23 cellular contexts compared by ENCODE assay signal in the genomic region with DNA sequence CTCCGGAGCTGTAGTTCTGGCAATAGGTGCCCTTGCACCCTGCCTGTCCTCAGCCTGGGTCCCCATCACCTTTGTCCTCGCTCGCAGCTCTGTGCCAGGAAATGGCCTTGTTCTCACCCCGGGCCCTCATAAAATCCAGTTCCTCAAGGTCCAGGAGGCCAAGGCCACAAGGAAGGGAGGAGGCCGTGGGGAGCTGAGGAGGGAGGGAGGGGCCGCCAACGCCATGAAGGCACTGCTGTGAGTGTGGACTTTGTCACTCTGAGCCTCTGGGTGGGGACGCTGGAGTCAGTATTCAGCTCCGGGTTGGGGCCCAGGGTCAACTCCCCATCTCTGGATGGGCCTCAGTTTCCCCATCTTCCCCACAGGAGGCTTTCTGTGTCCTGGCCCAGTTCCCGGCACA. TPM values are rescaled to one million over a fixed set of nuclear protein-coding genes. Genes with fewer than 3 reads are reported as not detected.
DNase-seq lines count a peak whose midpoint lies in the region; TF ChIP-seq lines count a peak whose summit lies in the region.
"Had no signal": no experiment of that assay in that cellular context is flagged by ENCODE, and none has a peak within 500 bp of the region (broad histone marks: within the 10 kb centered on the region; RNA-seq: fewer than 3 reads in every experiment).

No MANE protein-coding gene starts in this region.

- no peaks in the 10 kb centered on the region for H3K4me1 ChIP-seq in colonic mucosa
- no peaks in the 10 kb centered on the region for H3K4me1 ChIP-seq in liver (ENCODE audit: control insufficient read depth in 4 of 4, insufficient read depth in 4 of 4, low read length in 3 of 4)
- H3K4me1 ChIP-seq in osteoblast (ENCODE audit: insufficient read depth, low read length): peaks cover 5% of the 10 kb centered on the region
- H3K4me1 ChIP-seq: A549, BE2C had no signal

- TF ChIP-seq CTCF in colonic mucosa (IDR thresholded peaks at IDR 0.05) (no peak), liver (IDR thresholded peaks at IDR 0.05; ENCODE audit: low read depth, low read length, missing input control) (no peak), osteoblast (IDR thresholded peaks at IDR 0.05; ENCODE audit: extremely low read depth, low read depth, low read length) (no peak), chondrocyte (IDR thresholded peaks at IDR 0.05) (no peak)

- WGBS in liver: 63% methylated on average over 10 of the region's 10 CpGs

- DNase-seq in HT-29 (ENCODE audit: low spot score): peak; percentile 45
- peak; percentile 96 for DNase-seq in colonic mucosa
- peak; percentile 3 for DNase-seq in osteoblast (ENCODE audit: insufficient read length, low spot score, missing footprints)
- no peak for DNase-seq in chondrocyte (ENCODE audit: low spot score)
- DNase-seq in inferior parietal cortex (ENCODE audit: extremely low spot score): no peak
- DNase-seq in activated naive CD4-positive, alpha-beta T cell treated with Interleukin-2 at 50 U/mL for 16 hours: no peak
- DNase-seq in AML-193 (lab: John Stamatoyannopoulos, UW): no peak
- DNase-seq: BE2C, DMS53, EL, GF-D8, Kasumi-1, MG63, NCI-H1048, NCI-H1417 treated with DMSO at 0.1 percent for 48 hours, NCI-H187, NCI-H446, NCI-H526 treated with DMSO at 0.1 percent for 48 hours, OCI-M1, SHP77 had no signal

- no peaks in the 10 kb centered on the region for H3K79me2 ChIP-seq in osteoblast (ENCODE audit: insufficient read depth, low read length)

- no peak for TF ChIP-seq RAD21 in liver (IDR thresholded peaks at IDR 0.05)

- no peaks in the 10 kb centered on the region for H3K36me3 Mint-ChIP-seq in chondrocyte (ENCODE audit: low read depth)

- H3K4me2 ChIP-seq in osteoblast (ENCODE audit: insufficient read depth, low read length): no peak overlapping the region
- H3K4me2 ChIP-seq: A549 had no signal

- H3K4me3 ChIP-seq in colonic mucosa (no peak overlapping the region), liver (ENCODE audit: low read depth in 1 of 3, low read length in 3 of 3) (no peak overlapping the region), osteoblast (ENCODE audit: insufficient read depth, low read length) (no peak overlapping the region)
- H3K4me3 ChIP-seq: A549, MG63 had no signal

- H3K27me3 ChIP-seq in colonic mucosa (no peaks in the 10 kb centered on the region), liver (ENCODE audit: control insufficient read depth in 4 of 4, insufficient read depth in 4 of 4, low read length in 3 of 4) (no peaks in the 10 kb centered on the region), osteoblast (ENCODE audit: insufficient read depth, low read length) (no peaks in the 10 kb centered on the region)
- H3K27me3 ChIP-seq: BE2C, MG63 had no signal

- no peaks in the 10 kb centered on the region for H3K27me3 Mint-ChIP-seq in chondrocyte (ENCODE audit: low read depth)

- H3K27ac ChIP-seq in colonic mucosa (peak overlapping the region; percentile 64), liver (ENCODE audit: low read depth in 1 of 2, low read length in 2 of 2) (no peak overlapping the region), osteoblast (ENCODE audit: low read depth, low read length) (no peak overlapping the region)
- H3K27ac ChIP-seq: A549 had no signal

- no peaks in the 10 kb centered on the region for H3K9me3 Mint-ChIP-seq in chondrocyte (ENCODE audit: low read depth)

- no peak overlapping the region for H2AFZ ChIP-seq in osteoblast (ENCODE audit: low read length)

- H3K27ac Mint-ChIP-seq in chondrocyte (ENCODE audit: unreplicated experiment): no peak overlapping the region

- H3K9ac ChIP-seq in colonic mucosa (ENCODE audit: low read depth in 2 of 2, low read length in 2 of 2) (no peak overlapping the region), liver (ENCODE audit: low read depth in 1 of 2, low read length in 2 of 2) (no peak overlapping the region)

- no peaks in the 10 kb centered on the region for H3K36me3 ChIP-seq in colonic mucosa
- no peaks in the 10 kb centered on the region for H3K36me3 ChIP-seq in liver (ENCODE audit: control insufficient read depth in 4 of 4, insufficient read depth in 3 of 4, low read depth in 1 of 4, low read length in 3 of 4)
- H3K36me3 ChIP-seq in osteoblast (ENCODE audit: insufficient read depth, low read length): no peaks in the 10 kb centered on the region
- H3K36me3 ChIP-seq: BE2C, MG63 had no signal

- H3K9me3 ChIP-seq in colonic mucosa (no peaks in the 10 kb centered on the region), liver (ENCODE audit: control insufficient read depth in 4 of 4, low read length in 3 of 4) (no peaks in the 10 kb centered on the region), osteoblast (ENCODE audit: low read depth, low read length) (no peaks in the 10 kb centered on the region)
- H3K9me3 ChIP-seq: A549, BE2C, MG63 had no signal

- no peak overlapping the region for H3K4me3 Mint-ChIP-seq in chondrocyte (ENCODE audit: unreplicated experiment)

- intact Hi-C loops in colonic mucosa (cut with DNase I): no loop called here

- no peaks in the 10 kb centered on the region for H4K20me1 ChIP-seq in osteoblast (ENCODE audit: insufficient read depth, low read length)

- peaks cover 5% of the 10 kb centered on the region for H3K4me1 Mint-ChIP-seq in chondrocyte (ENCODE audit: low read depth)

TF ChIP-seq in liver, 16 proteins besides CTCF, POLR2A, EP300 and RAD21:
- TF ChIP-seq FOXA2 (IDR thresholded peaks at IDR 0.05) (no peak), GABPA (IDR thresholded peaks at IDR 0.05 in 1 of 2, conservative IDR thresholded peaks at IDR 0.05 in 1 of 2) (no peak), RXRA (IDR thresholded peaks at IDR 0.05) (no peak), NR2F2 (IDR thresholded peaks at IDR 0.05) (peak; percentile 90)

RNA-seq across cellular contexts. Expression of gene GNA11, which starts 9.2 kb away (rescaled TPM):
- 54.1 and 68.2 TPM in 2 replicates for total RNA-seq in HT-29 (2014; rRNA removed; shearing (Covaris generic))
- total RNA-seq in colonic mucosa: 100 to 1,000 TPM; 197 to 215 TPM
- total RNA-seq in liver: 10 to 100 TPM; 16.9 to 19.6 TPM
- polyA plus RNA-seq in liver: 10 to 100 TPM; 12.5 to 20.2 TPM
- 73.7 and 74.2 TPM in 2 replicates for total RNA-seq in osteoblast
- total RNA-seq in chondrocyte: 62.1 to 68.9 TPM (median 68.1 TPM) in 3 replicates

RNA-seq across cellular contexts. Expression of gene TLE5, which starts 22.6 kb away (rescaled TPM):
- 356 and 359 TPM in 2 replicates for total RNA-seq in HT-29 (2014; rRNA removed; shearing (Covaris generic))
- 100 to 1,000 TPM; 407 to 409 TPM for total RNA-seq in colonic mucosa
- total RNA-seq in liver: 10 to 100 TPM; 48.0 to 61.7 TPM
- 100 to 1,000 TPM in 1 of 2 donors, 10 to 100 TPM in 1; 47.2 to 166 TPM for polyA plus RNA-seq in liver
- 209 and 211 TPM in 2 replicates for total RNA-seq in osteoblast
- total RNA-seq in chondrocyte: 223 to 306 TPM (median 303 TPM) in 3 replicates

RNA-seq across cellular contexts. Expression of gene GNA15, which starts 50.9 kb away (rescaled TPM):
- total RNA-seq in HT-29 (2014; rRNA removed; shearing (Covaris generic)): 15.9 and 20.0 TPM in 2 replicates
- 1 to 10 TPM; 1.6 to 6.6 TPM for total RNA-seq in colonic mucosa
- total RNA-seq in liver: 10 to 100 TPM in 1 of 2 donors, 1 to 10 TPM in 1; 1.6 to 10.4 TPM
- 1 to 10 TPM in 1 of 2 donors, under 1 TPM in 1; 0.11 to 1.2 TPM for polyA plus RNA-seq in liver
- total RNA-seq in osteoblast: 0.36 TPM in 1 of 2 replicates, not detected in the other
- total RNA-seq in chondrocyte: not detected in 3 replicates
- total RNA-seq: H4 had no signal

RNA-seq across cellular contexts. Expression of gene TLE2, which starts 55.9 kb away (rescaled TPM):
- total RNA-seq in HT-29 (2014; rRNA removed; shearing (Covaris generic)): 0.08 and 1.1 TPM in 2 replicates
- total RNA-seq in colonic mucosa: 10 to 100 TPM; 42.8 to 52.4 TPM
- total RNA-seq in liver: 1 to 10 TPM; 4.5 to 9.3 TPM
- 1 to 10 TPM; 3.6 to 7.0 TPM for polyA plus RNA-seq in liver
- total RNA-seq in osteoblast: 2.4 and 5.1 TPM in 2 replicates
- 12.3 to 14.1 TPM (median 13.7 TPM) in 3 replicates for total RNA-seq in chondrocyte

Comparison
In these comparisons a context has a peak if more than half of its experiments do, and no peak if none do; other contexts are left out.
1. DNase-seq: peak in HT-29 (single experiment), colonic mucosa (single experiment) and osteoblast (single experiment); none in chondrocyte (single experiment), inferior parietal cortex (single experiment), activated naive CD4-positive, alpha-beta T cell treated with Interleukin-2 at 50 U/mL for 16 hours (single experiment) and AML-193 (0 of 2).